Comparison of ENCODE assay signal across 1 cellular context in genomic region chr16:28511031-28511430, GRCh38.
TF ChIP-seq lines count a peak whose summit lies in the region.

No MANE protein-coding gene starts in this region.

TF ChIP-seq in H1, 55 proteins besides CTCF, POLR2A, EP300 and RAD21:
- TF ChIP-seq SP4 (IDR thresholded peaks at IDR 0.05; ENCODE audit: low read length), result no peak
- TF ChIP-seq NRF1 (IDR thresholded peaks at IDR 0.05; ENCODE audit: low read depth, low read length), result no peak
- TF ChIP-seq HDAC6 (IDR thresholded peaks at IDR 0.05; ENCODE audit: low read depth, low read length), result no peak
- no peak for TF ChIP-seq RNF2 (IDR thresholded peaks at IDR 0.05; ENCODE audit: borderline replicate concordance, low read depth, low read length, missing control alignments, poor library complexity, severe bottlenecking)
- TF ChIP-seq TBP (IDR thresholded peaks at IDR 0.05; ENCODE audit: low read depth, low read length), result no peak
- TF ChIP-seq ATF3 (IDR thresholded peaks at IDR 0.05; ENCODE audit: insufficient read depth, low read depth, low read length), result no peak
- TF ChIP-seq E2F6 (IDR thresholded peaks at IDR 0.05), result no peak
- no peak for TF ChIP-seq POU5F1 (IDR thresholded peaks at IDR 0.05; ENCODE audit: low read depth, low read length)
- TF ChIP-seq KDM1A (IDR thresholded peaks at IDR 0.05; ENCODE audit: borderline replicate concordance, low read length), result no peak
- no peak for TF ChIP-seq TAF7 (optimal IDR thresholded peaks at IDR 0.05; ENCODE audit: borderline replicate concordance, low read depth, low read length)
- no peak for TF ChIP-seq RXRA (IDR thresholded peaks at IDR 0.05; ENCODE audit: insufficient read depth, low read depth, low read length)
- TF ChIP-seq BRCA1 (IDR thresholded peaks at IDR 0.05; ENCODE audit: low read depth, low read length), result no peak
- TF ChIP-seq EGR1 (IDR thresholded peaks at IDR 0.05; ENCODE audit: borderline replicate concordance, low read depth, low read length), result no peak
- TF ChIP-seq CBX5 (IDR thresholded peaks at IDR 0.05; ENCODE audit: low read depth, low read length), result no peak
- no peak for TF ChIP-seq KDM5A (IDR thresholded peaks at IDR 0.05; ENCODE audit: low read length)
- TF ChIP-seq ASH2L (IDR thresholded peaks at IDR 0.05; ENCODE audit: low read length), result no peak
- TF ChIP-seq CEBPB (IDR thresholded peaks at IDR 0.05; ENCODE audit: low read depth, low read length), result no peak
- no peak for TF ChIP-seq SUZ12 (IDR thresholded peaks at IDR 0.05; ENCODE audit: low read length)
- no peak for TF ChIP-seq CREB1 (IDR thresholded peaks at IDR 0.05)
